1 cellular context compared by ENCODE assay signal in genomic region chr1:226121587-226122400, GRCh38.
TF ChIP-seq lines count a peak whose summit lies in the region.

No MANE protein-coding gene starts in this region.

TF ChIP-seq in HepG2, 621 proteins besides CTCF, POLR2A, EP300 and RAD21 (continued from another document and continues in another):
- no peak for TF ChIP-seq ZNF20 (CRISPR knock-in tag; IDR thresholded peaks at IDR 0.05)
- no peak for TF ChIP-seq ZFP36L2 (CRISPR knock-in tag; IDR thresholded peaks at IDR 0.05)
- TF ChIP-seq TMF1 (CRISPR knock-in tag; IDR thresholded peaks at IDR 0.05; ENCODE audit: low read depth): peak; percentile 7; the same call in 1 of the 2 replicates
- TF ChIP-seq TARDBP (CRISPR knock-in tag; IDR thresholded peaks at IDR 0.05): peak; percentile 32; the same call in 1 of the 2 replicates
- TF ChIP-seq ESRRA (CRISPR knock-in tag; IDR thresholded peaks at IDR 0.05; ENCODE audit: low read depth): no peak
- TF ChIP-seq ZNF598 (CRISPR knock-in tag; IDR thresholded peaks at IDR 0.05; ENCODE audit: borderline replicate concordance): no peak
- 0 out of 2 replicates have a peak, but pooled peaks have one; percentile 32 for TF ChIP-seq ZNF264 (CRISPR knock-in tag; IDR thresholded peaks at IDR 0.05)
- no peak for TF ChIP-seq ZNF317 (CRISPR knock-in tag; IDR thresholded peaks at IDR 0.05)
- TF ChIP-seq CC2D1A (CRISPR knock-in tag; IDR thresholded peaks at IDR 0.05): no peak
- TF ChIP-seq ZZZ3 (CRISPR knock-in tag; IDR thresholded peaks at IDR 0.05; ENCODE audit: borderline replicate concordance): no peak
- TF ChIP-seq MLX (CRISPR knock-in tag; IDR thresholded peaks at IDR 0.05): no peak
- TF ChIP-seq, protein P1, sequence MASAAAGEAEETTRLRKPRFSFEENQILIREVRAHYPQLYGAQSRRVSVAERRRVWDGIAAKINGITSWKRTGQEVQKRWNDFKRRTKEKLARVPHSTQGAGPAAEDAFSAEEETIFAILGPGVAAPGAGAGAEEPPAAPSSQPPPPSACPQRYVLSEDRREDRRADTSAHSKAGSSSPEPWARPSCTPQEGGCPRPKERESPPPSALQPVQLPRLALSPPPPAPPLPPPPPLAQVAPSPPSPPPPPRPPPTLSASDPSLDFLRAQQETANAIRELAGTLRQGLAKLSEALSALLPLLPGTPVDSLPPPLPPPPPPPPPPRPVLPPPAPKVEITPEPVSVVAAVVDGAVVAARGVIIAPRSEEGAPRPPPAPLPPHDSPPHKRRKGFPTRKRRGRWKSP (CRISPR knock-in tag; IDR thresholded peaks at IDR 0.05): 0 out of 2 replicates have a peak, but pooled peaks have one; percentile 30
- TF ChIP-seq, protein P2, sequence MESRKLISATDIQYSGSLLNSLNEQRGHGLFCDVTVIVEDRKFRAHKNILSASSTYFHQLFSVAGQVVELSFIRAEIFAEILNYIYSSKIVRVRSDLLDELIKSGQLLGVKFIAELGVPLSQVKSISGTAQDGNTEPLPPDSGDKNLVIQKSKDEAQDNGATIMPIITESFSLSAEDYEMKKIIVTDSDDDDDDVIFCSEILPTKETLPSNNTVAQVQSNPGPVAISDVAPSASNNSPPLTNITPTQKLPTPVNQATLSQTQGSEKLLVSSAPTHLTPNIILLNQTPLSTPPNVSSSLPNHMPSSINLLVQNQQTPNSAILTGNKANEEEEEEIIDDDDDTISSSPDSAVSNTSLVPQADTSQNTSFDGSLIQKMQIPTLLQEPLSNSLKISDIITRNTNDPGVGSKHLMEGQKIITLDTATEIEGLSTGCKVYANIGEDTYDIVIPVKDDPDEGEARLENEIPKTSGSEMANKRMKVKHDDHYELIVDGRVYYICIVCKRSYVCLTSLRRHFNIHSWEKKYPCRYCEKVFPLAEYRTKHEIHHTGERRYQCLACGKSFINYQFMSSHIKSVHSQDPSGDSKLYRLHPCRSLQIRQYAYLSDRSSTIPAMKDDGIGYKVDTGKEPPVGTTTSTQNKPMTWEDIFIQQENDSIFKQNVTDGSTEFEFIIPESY (CRISPR knock-in tag; IDR thresholded peaks at IDR 0.05): no peak
- TF ChIP-seq KIAA2018 (CRISPR knock-in tag; IDR thresholded peaks at IDR 0.05; ENCODE audit: borderline replicate concordance): no peak
- TF ChIP-seq, protein P3, sequence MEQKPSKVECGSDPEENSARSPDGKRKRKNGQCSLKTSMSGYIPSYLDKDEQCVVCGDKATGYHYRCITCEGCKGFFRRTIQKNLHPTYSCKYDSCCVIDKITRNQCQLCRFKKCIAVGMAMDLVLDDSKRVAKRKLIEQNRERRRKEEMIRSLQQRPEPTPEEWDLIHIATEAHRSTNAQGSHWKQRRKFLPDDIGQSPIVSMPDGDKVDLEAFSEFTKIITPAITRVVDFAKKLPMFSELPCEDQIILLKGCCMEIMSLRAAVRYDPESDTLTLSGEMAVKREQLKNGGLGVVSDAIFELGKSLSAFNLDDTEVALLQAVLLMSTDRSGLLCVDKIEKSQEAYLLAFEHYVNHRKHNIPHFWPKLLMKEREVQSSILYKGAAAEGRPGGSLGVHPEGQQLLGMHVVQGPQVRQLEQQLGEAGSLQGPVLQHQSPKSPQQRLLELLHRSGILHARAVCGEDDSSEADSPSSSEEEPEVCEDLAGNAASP (CRISPR knock-in tag; IDR thresholded peaks at IDR 0.05; ENCODE audit: borderline replicate concordance): no peak
- no peak for TF ChIP-seq PPARG (CRISPR knock-in tag; conservative IDR thresholded peaks at IDR 0.05)
- no peak for TF ChIP-seq THYN1 (CRISPR knock-in tag; IDR thresholded peaks at IDR 0.05; ENCODE audit: borderline replicate concordance, low read depth)
- TF ChIP-seq, protein P4, sequence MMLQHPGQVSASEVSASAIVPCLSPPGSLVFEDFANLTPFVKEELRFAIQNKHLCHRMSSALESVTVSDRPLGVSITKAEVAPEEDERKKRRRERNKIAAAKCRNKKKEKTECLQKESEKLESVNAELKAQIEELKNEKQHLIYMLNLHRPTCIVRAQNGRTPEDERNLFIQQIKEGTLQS (CRISPR knock-in tag; IDR thresholded peaks at IDR 0.05): no peak
- peak; percentile 46 for TF ChIP-seq ZNF263 (CRISPR knock-in tag; IDR thresholded peaks at IDR 0.05)
- TF ChIP-seq ZNF777 (CRISPR knock-in tag; IDR thresholded peaks at IDR 0.05): peak; percentile 82
- TF ChIP-seq, protein P5, sequence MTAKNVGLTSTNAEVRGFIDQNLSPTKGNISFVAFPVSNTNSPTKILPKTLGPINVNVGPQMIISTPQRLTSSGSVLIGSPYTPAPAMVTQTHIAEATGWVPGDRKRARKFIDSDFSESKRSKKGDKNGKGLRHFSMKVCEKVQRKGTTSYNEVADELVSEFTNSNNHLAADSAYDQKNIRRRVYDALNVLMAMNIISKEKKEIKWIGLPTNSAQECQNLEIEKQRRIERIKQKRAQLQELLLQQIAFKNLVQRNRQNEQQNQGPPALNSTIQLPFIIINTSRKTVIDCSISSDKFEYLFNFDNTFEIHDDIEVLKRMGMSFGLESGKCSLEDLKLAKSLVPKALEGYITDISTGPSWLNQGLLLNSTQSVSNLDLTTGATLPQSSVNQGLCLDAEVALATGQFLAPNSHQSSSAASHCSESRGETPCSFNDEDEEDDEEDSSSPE (CRISPR knock-in tag; IDR thresholded peaks at IDR 0.05): peak; percentile 67
- TF ChIP-seq NR2F6 (IDR thresholded peaks at IDR 0.05): no peak
- TF ChIP-seq NR2F6 (CRISPR knock-in tag; IDR thresholded peaks at IDR 0.05): no peak
- no peak for TF ChIP-seq ZNF407 (CRISPR knock-in tag; IDR thresholded peaks at IDR 0.05; ENCODE audit: not compliant biosample characterization)
- peak; percentile 90; the same call in 1 of the 2 replicates for TF ChIP-seq ZSCAN31 (CRISPR knock-in tag; IDR thresholded peaks at IDR 0.05; ENCODE audit: low read depth)
- no peak for TF ChIP-seq ZBTB44 (CRISPR knock-in tag; IDR thresholded peaks at IDR 0.05)
- TF ChIP-seq NR2C2 (CRISPR knock-in tag; IDR thresholded peaks at IDR 0.05; ENCODE audit: borderline replicate concordance): 0 out of 2 replicates have a peak, but pooled peaks have one; percentile 20
- TF ChIP-seq KAT7 (CRISPR knock-in tag; IDR thresholded peaks at IDR 0.05; ENCODE audit: borderline replicate concordance): no peak
- TF ChIP-seq EEA1 (CRISPR knock-in tag; IDR thresholded peaks at IDR 0.05; ENCODE audit: borderline replicate concordance): no peak
- TF ChIP-seq ZNF292 (CRISPR knock-in tag; IDR thresholded peaks at IDR 0.05; ENCODE audit: borderline replicate concordance, low read depth): no peak
